Comparison of ENCODE assay signal across 30 cellular contexts in the genomic region with DNA sequence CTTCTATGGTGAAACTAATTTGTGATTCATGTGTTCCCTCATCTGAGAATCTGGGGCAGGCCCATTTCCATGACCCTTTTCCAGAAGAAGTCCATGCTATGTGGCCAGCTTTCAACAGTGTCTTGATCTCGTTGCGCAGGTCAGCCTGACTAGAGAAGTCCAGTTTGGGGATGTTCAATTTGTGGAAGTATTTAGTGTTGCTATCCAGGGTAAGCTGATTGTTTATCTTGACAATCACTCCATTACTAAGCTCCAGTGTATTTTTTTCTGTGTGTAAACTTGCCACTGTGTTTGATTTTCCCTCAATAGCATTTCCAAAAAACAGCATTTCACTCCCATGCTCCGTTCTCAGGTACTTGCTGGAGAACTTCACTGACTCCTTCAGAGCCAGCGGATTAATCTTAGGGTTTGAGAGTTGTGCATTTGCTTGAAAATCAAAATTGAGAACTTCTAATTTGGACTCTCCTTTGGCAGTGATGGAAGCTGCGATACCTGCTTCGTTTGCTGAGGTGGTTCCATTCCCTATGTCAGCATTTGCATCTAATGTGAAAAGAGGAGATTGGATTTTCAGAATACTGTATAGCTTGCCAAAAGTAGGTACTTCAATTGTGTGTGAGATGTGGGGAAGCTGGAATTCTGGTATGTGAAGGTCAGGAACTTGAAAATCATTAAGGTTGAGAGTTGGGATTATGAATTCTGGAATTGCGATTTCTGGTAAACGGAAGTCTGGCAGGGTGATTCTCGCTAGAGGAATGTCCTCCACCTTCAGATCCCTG. TPM values are rescaled to one million over a fixed set of nuclear protein-coding genes. Genes with fewer than 3 reads are reported as not detected.
A peak's percentile ranks its signal among the peaks of the same experiment; 100 is the strongest.
DNase-seq lines count a peak whose midpoint lies in the region; ATAC-seq, FAIRE-seq and TF ChIP-seq lines count a peak whose summit lies in the region.
"Had no signal": no experiment of that assay in that cellular context is flagged by ENCODE, and none has a peak within 500 bp of the region (broad histone marks: within the 10 kb centered on the region; RNA-seq: fewer than 3 reads in every experiment).

No MANE protein-coding gene starts in this region.

- H3K4me2 ChIP-seq in HepG2 (ENCODE audit: low read depth, low read length) = no peak overlapping the region
- H3K4me2 ChIP-seq: A549, BLaER1 had no signal

- peaks cover 58 to 98% of the 10 kb centered on the region in 2 experiments for H3K36me3 ChIP-seq in HepG2 (replicated peaks in 1 of 2; ENCODE audit: control insufficient read depth in 1 of 2, insufficient read depth in 2 of 2, low read length in 2 of 2)
- peaks cover 0 to 99% (median 52%) of the 10 kb centered on the region in 4 donors for H3K36me3 ChIP-seq in right lobe of liver
- H3K36me3 ChIP-seq in A673 (ENCODE audit: insufficient read depth, low read length, poor library complexity, severe bottlenecking) = no peaks in the 10 kb centered on the region
- H3K36me3 ChIP-seq: BE2C, BLaER1 had no signal

- H3K27ac ChIP-seq in HepG2 (ENCODE audit: extremely low read length, insufficient read depth, low read length) = no peak overlapping the region
- no peak overlapping the region for H3K27ac ChIP-seq in right lobe of liver
- no peak overlapping the region for H3K27ac ChIP-seq in A673 (ENCODE audit: low read depth, low read length, poor library complexity, severe bottlenecking)
- H3K27ac ChIP-seq: 22Rv1, A549, BLaER1 had no signal

- H2AFZ ChIP-seq in HepG2 (ENCODE audit: low read length) = no peak overlapping the region

- TF ChIP-seq RAD21 in HepG2 (CRISPR knock-in tag; IDR thresholded peaks at IDR 0.05) = no peak

- intact Hi-C loops in HepG2 (cut with micrococcal nuclease; ENCODE audit: unreplicated experiment) (loop anchor here (10.0 kb wide), 1 partner anchor 413 kb away; no protein-coding TSS in a partner anchor), right lobe of liver (cut with DNase I) (no loop called here), A673 (cut with micrococcal nuclease; ENCODE audit: unreplicated experiment) (no loop called here)

- H3K4me3 ChIP-seq in HepG2 (replicated peaks in 1 of 3; ENCODE audit: insufficient read depth in 1 of 3, low read depth in 2 of 3, low read length in 3 of 3) (no peak overlapping the region), right lobe of liver (no peak overlapping the region), A673 (ENCODE audit: low read depth, low read length, poor library complexity, severe bottlenecking) (no peak overlapping the region)
- H3K4me3 ChIP-seq: A549, BLaER1, GM12878 had no signal

- BruUV-seq in HepG2 (replicated peaks; lab: Mats Ljungman, UMichigan) = no TSS peak
- BruUV-seq in A673 (replicated peaks; lab: Mats Ljungman, UMichigan) = no TSS peak

- peak; percentile 3 for DNase-seq in HT1080 (ENCODE audit: low read depth)
- peak; percentile 14 for DNase-seq in islet precursor cell
- DNase-seq in HepG2 (ENCODE audit: low spot score) = no peak
- DNase-seq in right lobe of liver = no peak
- DNase-seq in A673 (ENCODE audit: low spot score) = no peak
- DNase-seq in activated naive CD4-positive, alpha-beta T cell treated with Interleukin-2 at 50 U/mL for 16 hours = no peak
- DNase-seq: ACHN; BE2C; C1 segment of cervical spinal cord; CD4-positive, alpha-beta memory T cell; CD4-positive, CD25-positive, alpha-beta regulatory T cell; CD8-positive, alpha-beta memory T cell; COR-L47; DMS 273 treated with DMSO at 0.1 percent for 48 hours; DMS153; DMS53; DMS79; DND-41; EL; GDM1 had no signal

- TF ChIP-seq EP300 in HepG2 (IDR thresholded peaks at IDR 0.05; ENCODE audit: low read depth in 2 of 2, low read length in 2 of 2) = no peak
- no peak for TF ChIP-seq EP300 in HepG2 (CRISPR knock-in tag; IDR thresholded peaks at IDR 0.05; ENCODE audit: borderline replicate concordance)

- H4K20me1 ChIP-seq in HepG2 (ENCODE audit: insufficient read depth, low read length) = peaks cover 100% of the 10 kb centered on the region
- H4K20me1 ChIP-seq: BLaER1 had no signal

- no peaks in the 10 kb centered on the region; the same call in 1 of the 2 replicates for H3K9me3 ChIP-seq in HepG2 (ENCODE audit: low read length)
- H3K9me3 ChIP-seq in right lobe of liver = no peaks in the 10 kb centered on the region
- H3K9me3 ChIP-seq in A673 (ENCODE audit: low read depth, low read length, poor library complexity, severe bottlenecking) = no peaks in the 10 kb centered on the region
- H3K9me3 ChIP-seq: A549, BE2C, BLaER1 had no signal

- H3K9ac ChIP-seq in HepG2 (ENCODE audit: insufficient read depth, low read depth, low read length) = no peak overlapping the region
- H3K9ac ChIP-seq: BLaER1 had no signal

- POLR2A ChIA-PET in HepG2 (lab: Yijun Ruan, JAX) = interaction anchor here (1.0 to 13.6 kb wide), 4 partner anchors 9 to 88 kb away, joined by 3 to 119 read pairs (median 4); no protein-coding TSS in a partner anchor
- POLR2A ChIA-PET in A673 (lab: Charles Lee; ENCODE audit: low non-redundant PET) = no interaction called here

- 99% methylated on average over 9 of the region's 9 CpGs for WGBS in HepG2 (ENCODE audit: low lambda C conversion rate)
- WGBS in right lobe of liver (ENCODE audit: insufficient coverage, low coverage, low lambda C conversion rate, missing lambda C conversion rate) = 86% methylated on average over 7 of the region's 9 CpGs

- FAIRE-seq in HepG2 (lab: Jason Lieb, UNC) = peak; percentile 47
- FAIRE-seq: A549, GM12878, GM12892, GM18507 had no signal

- H3K4me1 ChIP-seq in HepG2 (ENCODE audit: insufficient read depth, low read length) = peaks cover 36% of the 10 kb centered on the region
- H3K4me1 ChIP-seq in right lobe of liver = no peaks in the 10 kb centered on the region
- no peaks in the 10 kb centered on the region for H3K4me1 ChIP-seq in A673 (ENCODE audit: insufficient read depth, low read length, poor library complexity, severe bottlenecking)
- H3K4me1 ChIP-seq: A549, BE2C, BLaER1 had no signal

- in situ Hi-C loops in HepG2 (cut with HindIII; ENCODE audit: extremely low pct_ligation_motif_present, low pct_unique_long_range_greater_than_20kb) = no loop called here

- peaks cover 13% of the 10 kb centered on the region for H3K79me2 ChIP-seq in HepG2 (ENCODE audit: insufficient read depth, low read length)

- H3K27me3 ChIP-seq in HepG2 (ENCODE audit: control insufficient read depth in 1 of 2, insufficient read depth in 2 of 2, low read length in 2 of 2) (no peaks in the 10 kb centered on the region), right lobe of liver (no peaks in the 10 kb centered on the region), A673 (replicated peaks; ENCODE audit: insufficient read depth, low read depth, low read length, poor library complexity) (peaks cover 81% of the 10 kb centered on the region)
- H3K27me3 ChIP-seq: BLaER1 had no signal

- ATAC-seq in HepG2 (peak; percentile 1), right lobe of liver (peak in 3 of 4 donors; percentile 1 to 3 (median 1)), GM21526 (IDR thresholded peaks at IDR 0.05; ENCODE audit: low FRiP score, unreplicated experiment) (no peak)
- ATAC-seq: A549, GM12878 had no signal

- TF ChIP-seq CTCF in HepG2 (CRISPR knock-in tag; IDR thresholded peaks at IDR 0.05) (no peak), right lobe of liver (IDR thresholded peaks at IDR 0.05) (no peak), A673 (conservative IDR thresholded peaks at IDR 0.05; ENCODE audit: low read depth, low read length) (no peak)

- CTCF ChIA-PET in HepG2 (lab: Yijun Ruan, JAX; ENCODE audit: low intra/inter-chr PET ratio, low total read pairs) (no interaction called here), A673 (lab: Charles Lee) (no interaction called here)

- TF ChIP-seq POLR2A in HepG2 (IDR thresholded peaks at IDR 0.05; ENCODE audit: insufficient read depth in 1 of 2, low read depth in 2 of 2, low read length in 2 of 2) (peak; percentile 61 to 63), right lobe of liver (IDR thresholded peaks at IDR 0.05) (peak; percentile 42)

TF ChIP-seq in HepG2, 621 proteins besides CTCF, POLR2A, EP300 and RAD21 (continues in another document):
- TF ChIP-seq BATF2 (CRISPR knock-in tag; IDR thresholded peaks at IDR 0.05) (no peak; the same call in 1 of the 2 replicates), ZFP90 (CRISPR knock-in tag; IDR thresholded peaks at IDR 0.05; ENCODE audit: borderline replicate concordance) (0 out of 2 replicates have a peak, but pooled peaks have one; percentile 26), BCL6 (CRISPR knock-in tag; IDR thresholded peaks at IDR 0.05) (no peak; the same call in 1 of the 2 replicates)

RNA-seq across cellular contexts. Expression of gene APOB, which starts 35.7 kb away (rescaled TPM):
- 0.27 TPM in 1 of 2 replicates, not detected in the other for total RNA-seq in HT1080 (2014; rRNA removed; shearing (Covaris generic))
- not detected in 2 replicates for polyA plus RNA-seq in HT1080 (2015; cell fraction: cytosol; rRNA removed)
- polyA plus RNA-seq in HT1080 (2015; cell fraction: nucleus; rRNA removed) = not detected in 2 replicates
- total RNA-seq in HepG2 (2016; rRNA removed; fragmentation: Illumina TruSeq; extraction: Trizol) (2,017 and 2,515 TPM in 2 replicates), right lobe of liver (1,000 to 10,000 TPM; 2,615 to 3,271 (median 2,774) TPM), A673 (2021) (not detected in 2 replicates)
- total RNA-seq in HepG2 (2016; cell fraction: cytosol; rRNA removed; fragmentation: Illumina TruSeq; extraction: Trizol; ENCODE audit: low read depth) = 102 and 113 TPM in 2 replicates
- 1,811 and 2,334 TPM in 2 replicates for total RNA-seq in HepG2 (2016; cell fraction: insoluble cytoplasmic fraction; rRNA removed; fragmentation: Illumina TruSeq; extraction: Trizol)
- 341 and 391 TPM in 2 replicates for total RNA-seq in HepG2 (2016; cell fraction: membrane; rRNA removed; fragmentation: Illumina TruSeq; extraction: Trizol)
- 3,623 and 4,305 TPM in 2 replicates for total RNA-seq in HepG2 (2016; cell fraction: nucleus; rRNA removed; fragmentation: Illumina TruSeq; extraction: Trizol)
- 1,226 and 1,569 TPM in 2 replicates for polyA plus RNA-seq in HepG2 (2011; rRNA removed)
- 779 and 1,118 TPM in 2 replicates for polyA plus RNA-seq in HepG2 (2011; cell fraction: cytosol; rRNA removed)
- polyA plus RNA-seq in HepG2 (2011; cell fraction: nucleus; rRNA removed) = 609 and 698 TPM in 2 replicates
- polyA plus RNA-seq in HepG2 (2012) = 1,387 and 2,007 TPM in 2 replicates
- polyA plus RNA-seq in HepG2 (2016; cell fraction: cytosol; fragmentation: Illumina TruSeq; extraction: Trizol; ENCODE audit: low read depth) = 27.1 and 29.9 TPM in 2 replicates
- 658 and 677 TPM in 2 replicates for polyA plus RNA-seq in HepG2 (2016; cell fraction: insoluble cytoplasmic fraction; fragmentation: Illumina TruSeq; extraction: Trizol; ENCODE audit: low read depth)
- 39.5 and 51.6 TPM in 2 replicates for polyA plus RNA-seq in HepG2 (2016; cell fraction: membrane; fragmentation: Illumina TruSeq; extraction: Trizol; ENCODE audit: low read depth)
- polyA plus RNA-seq in HepG2 (2016; cell fraction: nucleus; fragmentation: Illumina TruSeq; extraction: Trizol; ENCODE audit: insufficient read depth, low read depth) = 1,507 and 1,591 TPM in 2 replicates
- polyA minus RNA-seq in HepG2 (2011; rRNA and poly(A)+ RNA removed; ENCODE audit: low replicate concordance) = 3.3 and 5,189 TPM in 2 replicates
- 4,783 and 5,517 TPM in 2 replicates for polyA minus RNA-seq in HepG2 (2011; cell fraction: cytosol; rRNA and poly(A)+ RNA removed)
- 3,357 and 4,547 TPM in 2 replicates for polyA minus RNA-seq in HepG2 (2011; cell fraction: nucleus; rRNA and poly(A)+ RNA removed)
- total RNA-seq: A172; CD4-positive, alpha-beta memory T cell; CD4-positive, CD25-positive, alpha-beta regulatory T cell; CD8-positive, alpha-beta memory T cell; Daoy; G401 had no signal
- polyA plus RNA-seq: CD4-positive, alpha-beta memory T cell; CD4-positive, CD25-positive, alpha-beta regulatory T cell; CD8-positive, alpha-beta memory T cell; GM12878 had no signal

Comparison
In these comparisons a context has a peak if more than half of its experiments do, and no peak if none do; other contexts are left out.
1. DNase-seq: peak in HT1080 (single experiment) and islet precursor cell (single experiment); none in HepG2 (single experiment), right lobe of liver (0 of 3), A673 (single experiment) and activated naive CD4-positive, alpha-beta T cell treated with Interleukin-2 at 50 U/mL for 16 hours (single experiment).
2. RNA of gene APOB, which starts 35.7 kb away (total RNA-seq): 2,615 to 3,271 TPM in right lobe of liver and 102 to 4,305 TPM in HepG2; 0.27 TPM in HT1080 and not detected in A673; every median in the first group is over 10 times any median in the second.